16 cellular contexts compared by ENCODE assay signal in the genomic region with DNA sequence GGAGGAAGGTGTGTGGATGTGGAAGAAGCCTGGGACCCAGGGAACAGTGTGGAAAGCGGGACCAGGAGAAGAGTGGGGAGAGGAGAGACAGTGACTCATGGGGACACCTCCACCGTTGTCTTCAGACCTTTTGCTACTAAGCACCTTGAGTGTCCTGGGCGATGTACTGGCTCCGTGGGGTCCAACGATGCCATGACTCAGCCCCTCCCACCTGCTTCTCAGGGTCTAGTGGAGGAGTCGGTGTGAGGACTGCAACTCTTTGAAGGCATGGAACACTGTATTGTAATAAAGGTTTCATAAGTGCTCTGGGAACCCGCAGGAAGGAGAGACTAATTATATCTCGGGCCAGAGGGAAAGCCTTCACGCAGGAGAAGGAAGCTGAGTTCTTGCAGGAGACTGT.
DNase-seq lines count a peak whose midpoint lies in the region; ATAC-seq and TF ChIP-seq lines count a peak whose summit lies in the region.
"Had no signal": no experiment of that assay in that cellular context is flagged by ENCODE, and none has a peak within 500 bp of the region (broad histone marks: within the 10 kb centered on the region; RNA-seq: fewer than 3 reads in every experiment).

No MANE protein-coding gene starts in this region.

- peaks cover 20% of the 10 kb centered on the region for H3K27me3 Mint-ChIP-seq in activated T-helper 17 cell treated with anti-CD3 and anti-CD28 coated beads, Interleukin-2, amount 50 U/mL, for 72 hours
- peaks cover 3% of the 10 kb centered on the region for H3K27me3 Mint-ChIP-seq in endodermal cell (ENCODE audit: insufficient read depth)

- no peak for TF ChIP-seq CTCF in heart right ventricle (IDR thresholded peaks at IDR 0.05)
- TF ChIP-seq CTCF in left ventricle myocardium inferior (IDR thresholded peaks at IDR 0.05; ENCODE audit: borderline replicate concordance): no peak
- no peak for TF ChIP-seq CTCF in endodermal cell (conservative IDR thresholded peaks at IDR 0.05)
- TF ChIP-seq CTCF in ovary (IDR thresholded peaks at IDR 0.05): no peak

- H3K9ac ChIP-seq in endodermal cell (ENCODE audit: extremely low read depth, low read length, poor library complexity, severe bottlenecking) (no peak overlapping the region), trophoblast cell (ENCODE audit: low read length) (no peak overlapping the region)

- H3K27ac Mint-ChIP-seq in activated T-helper 17 cell treated with anti-CD3 and anti-CD28 coated beads, Interleukin-2, amount 50 U/mL, for 72 hours: peak overlapping the region; percentile 8
- H3K27ac Mint-ChIP-seq in endodermal cell: no peak overlapping the region
- H3K27ac Mint-ChIP-seq: B cell; CD4-positive, alpha-beta T cell; GM23338 had no signal

- no peak for TF ChIP-seq EP300 in ovary (IDR thresholded peaks at IDR 0.05)

- H3K27me3 ChIP-seq in heart right ventricle: no peaks in the 10 kb centered on the region
- no peaks in the 10 kb centered on the region for H3K27me3 ChIP-seq in left ventricle myocardium inferior (ENCODE audit: low read depth)
- no peaks in the 10 kb centered on the region for H3K27me3 ChIP-seq in endodermal cell (ENCODE audit: control insufficient read depth, insufficient read depth, low read length, poor library complexity, severe bottlenecking)
- H3K27me3 ChIP-seq in trophoblast cell (ENCODE audit: insufficient read depth, low read length): no peaks in the 10 kb centered on the region
- H3K27me3 ChIP-seq in ovary: no peaks in the 10 kb centered on the region

- no peak overlapping the region for H3K18ac ChIP-seq in trophoblast cell (ENCODE audit: low read length)

- DNase-seq in heart right ventricle (no peak), left ventricle myocardium inferior (no peak), endodermal cell (peak; percentile 29), trophoblast cell (no peak), GM03348 (ENCODE audit: low spot score) (no peak), ovary (no peak), NCI-H2029 treated with DMSO at 0.1 percent for 48 hours (lab: John Stamatoyannopoulos, UW) (no peak)
- DNase-seq: C1 segment of cervical spinal cord; Calu3; CD4-positive, alpha-beta T cell; DMS 273 treated with DMSO at 0.1 percent for 48 hours; H7 had no signal

- peak; percentile 15 to 60 (median 40) for ATAC-seq in heart right ventricle
- no peak for ATAC-seq in activated T-helper 17 cell treated with anti-CD3 and anti-CD28 coated beads, Interleukin-2, amount 50 U/mL, for 72 hours (replicated peaks)
- ATAC-seq: GM12878, GM23338 had no signal

- H3K4me3 Mint-ChIP-seq in activated T-helper 17 cell treated with anti-CD3 and anti-CD28 coated beads, Interleukin-2, amount 50 U/mL, for 72 hours: no peak overlapping the region
- H3K4me3 Mint-ChIP-seq in endodermal cell: no peak overlapping the region
- H3K4me3 Mint-ChIP-seq: B cell; CD4-positive, alpha-beta T cell; GM23338 had no signal

- no peak overlapping the region for H2BK12ac ChIP-seq in trophoblast cell (ENCODE audit: low read length)

- no peak overlapping the region for H4K12ac ChIP-seq in trophoblast cell (ENCODE audit: low read depth, low read length)

- no peak overlapping the region for H2BK5ac ChIP-seq in trophoblast cell (ENCODE audit: low read depth, low read length, poor library complexity)

- no peak overlapping the region for H4K91ac ChIP-seq in trophoblast cell (ENCODE audit: low read depth, low read length)

- H3K9me3 Mint-ChIP-seq in activated T-helper 17 cell treated with anti-CD3 and anti-CD28 coated beads, Interleukin-2, amount 50 U/mL, for 72 hours: peaks cover 3% of the 10 kb centered on the region
- peaks cover 5% of the 10 kb centered on the region for H3K9me3 Mint-ChIP-seq in endodermal cell
- H3K9me3 Mint-ChIP-seq: CD4-positive, alpha-beta T cell had no signal

- no peak for TF ChIP-seq POLR2A in ovary (IDR thresholded peaks at IDR 0.05)

- no peaks in the 10 kb centered on the region for H3K4me1 Mint-ChIP-seq in activated T-helper 17 cell treated with anti-CD3 and anti-CD28 coated beads, Interleukin-2, amount 50 U/mL, for 72 hours
- peaks cover 14% of the 10 kb centered on the region for H3K4me1 Mint-ChIP-seq in endodermal cell

- no peaks in the 10 kb centered on the region for H3K79me2 ChIP-seq in trophoblast cell (ENCODE audit: control insufficient read depth, insufficient read depth, low read length, poor library complexity)

- H3K36me3 Mint-ChIP-seq in activated T-helper 17 cell treated with anti-CD3 and anti-CD28 coated beads, Interleukin-2, amount 50 U/mL, for 72 hours (ENCODE audit: low read depth): no peaks in the 10 kb centered on the region
- H3K36me3 Mint-ChIP-seq in endodermal cell (ENCODE audit: low read depth): no peaks in the 10 kb centered on the region

- no peaks in the 10 kb centered on the region for H3K36me3 ChIP-seq in heart right ventricle
- no peaks in the 10 kb centered on the region for H3K36me3 ChIP-seq in left ventricle myocardium inferior
- H3K36me3 ChIP-seq in endodermal cell (ENCODE audit: control insufficient read depth, insufficient read depth, low read length): no peaks in the 10 kb centered on the region
- H3K36me3 ChIP-seq in trophoblast cell (ENCODE audit: control insufficient read depth in 1 of 2, insufficient read depth in 2 of 2, low read length in 2 of 2): no peaks in the 10 kb centered on the region
- no peaks in the 10 kb centered on the region for H3K36me3 ChIP-seq in ovary

- no peak overlapping the region for H4K8ac ChIP-seq in trophoblast cell (ENCODE audit: low read depth, low read length)

- H3K4me3 ChIP-seq in heart right ventricle (no peak overlapping the region), left ventricle myocardium inferior (no peak overlapping the region), endodermal cell (ENCODE audit: low read length) (no peak overlapping the region), trophoblast cell (ENCODE audit: low read depth, low read length) (no peak overlapping the region), ovary (no peak overlapping the region)
- H3K4me3 ChIP-seq: GM12878, GM23338 had no signal

- WGBS in heart right ventricle, 2 donors: 62 to 63% methylated on average over 9 of the region's 9 CpGs
- 92 to 96% methylated on average over 8 to 9 of the region's 9 CpGs for WGBS in endodermal cell (ENCODE audit: insufficient coverage in 1 of 2, insufficient read length in 1 of 2), 2 experiments
- WGBS in trophoblast cell (ENCODE audit: extremely low coverage, insufficient coverage, insufficient read length): no CpG with 5 or more reads among the region's 9 CpGs
- 80 to 88% (median 84%) methylated on average over 9 of the region's 9 CpGs for WGBS in ovary, 3 donors

- H2AK5ac ChIP-seq in trophoblast cell (ENCODE audit: low read length): no peak overlapping the region

- no peak overlapping the region for H2BK120ac ChIP-seq in trophoblast cell (ENCODE audit: insufficient read depth, low read length, poor library complexity)

- H3K4me1 ChIP-seq in heart right ventricle (peaks cover 0 to 29% (median 8%) of the 10 kb centered on the region in 9 donors), left ventricle myocardium inferior (peaks cover 31% of the 10 kb centered on the region), endodermal cell (ENCODE audit: control insufficient read depth, insufficient read depth, low read length) (no peaks in the 10 kb centered on the region), trophoblast cell (ENCODE audit: control insufficient read depth in 1 of 2, insufficient read depth in 2 of 2, low read length in 2 of 2) (no peaks in the 10 kb centered on the region), ovary (ENCODE audit: insufficient read depth) (peaks cover 2% of the 10 kb centered on the region)

- H3K23ac ChIP-seq in trophoblast cell (ENCODE audit: low read length): peak overlapping the region; percentile 47

- H3K79me1 ChIP-seq in trophoblast cell (ENCODE audit: low read length): no peaks in the 10 kb centered on the region

- H3K9me3 ChIP-seq in heart right ventricle (no peaks in the 10 kb centered on the region), left ventricle myocardium inferior (replicated peaks) (no peaks in the 10 kb centered on the region), endodermal cell (ENCODE audit: control insufficient read depth, low read length) (no peaks in the 10 kb centered on the region), trophoblast cell (ENCODE audit: insufficient read depth, low read depth, low read length) (peaks cover 4% of the 10 kb centered on the region), ovary (no peaks in the 10 kb centered on the region)

- intact Hi-C loops in heart right ventricle (cut with DNase I): no loop called here
- intact Hi-C loops in left ventricle myocardium inferior (cut with micrococcal nuclease): no loop called here
- intact Hi-C loops in ovary (cut with DNase I): no loop called here

- peak overlapping the region in 2 of 10 donors; percentile 3 to 6 for H3K27ac ChIP-seq in heart right ventricle
- no peak overlapping the region for H3K27ac ChIP-seq in left ventricle myocardium inferior (replicated peaks)
- H3K27ac ChIP-seq in endodermal cell (ENCODE audit: low read depth, low read length): no peak overlapping the region
- no peak overlapping the region for H3K27ac ChIP-seq in trophoblast cell (ENCODE audit: low read depth, low read length)
- no peak overlapping the region for H3K27ac ChIP-seq in ovary

- no peak overlapping the region for H2AFZ ChIP-seq in trophoblast cell (ENCODE audit: insufficient read depth, low read length, poor library complexity)
- H2AFZ ChIP-seq: GM23338 had no signal

- no peak overlapping the region for H3K4me2 ChIP-seq in trophoblast cell (ENCODE audit: low read length)
- H3K4me2 ChIP-seq: GM23338 had no signal

- no peak overlapping the region for H3K14ac ChIP-seq in trophoblast cell (ENCODE audit: low read length)

- H3K4ac ChIP-seq in trophoblast cell (ENCODE audit: low read depth, low read length): no peak overlapping the region
